In genomic region chr2:159456500-159457426, GRCh38 we compare ENCODE assay signal across 13 cellular contexts.
A peak's percentile ranks its signal among the peaks of the same experiment; 100 is the strongest.
DNase-seq lines count a peak whose midpoint lies in the region; ATAC-seq and FAIRE-seq lines count a peak whose summit lies in the region.
"Had no signal": no experiment of that assay in that cellular context is flagged by ENCODE, and none has a peak within 500 bp of the region (broad histone marks: within the 10 kb centered on the region; RNA-seq: fewer than 3 reads in every experiment).

No MANE protein-coding gene starts in this region.

- H3K4me3 Mint-ChIP-seq in activated naive CD4-positive, alpha-beta T cell treated with anti-CD3 and anti-CD28 coated beads, Interleukin-2, amount 10 ng/mL, durations not matched to agents 7 days and 5 days = no peak overlapping the region
- H3K4me3 Mint-ChIP-seq: neural crest cell; stimulated activated memory B cell treated with anti-CD40 and anti-IgM and Interleukin-4, amounts not matched to agents 10 μg/mL and 1 μg/mL and 100 μg/mL, for 72 hours had no signal

- H3K27ac Mint-ChIP-seq in activated naive CD4-positive, alpha-beta T cell treated with anti-CD3 and anti-CD28 coated beads, Interleukin-2, amount 10 ng/mL, durations not matched to agents 7 days and 5 days = peak overlapping the region; percentile 28
- H3K27ac Mint-ChIP-seq: stimulated activated memory B cell treated with anti-CD40 and anti-IgM and Interleukin-4, amounts not matched to agents 10 μg/mL and 1 μg/mL and 100 μg/mL, for 72 hours had no signal

- peaks cover 1% of the 10 kb centered on the region for H3K9me3 Mint-ChIP-seq in activated naive CD4-positive, alpha-beta T cell treated with anti-CD3 and anti-CD28 coated beads, Interleukin-2, amount 10 ng/mL, durations not matched to agents 7 days and 5 days
- H3K9me3 Mint-ChIP-seq: neural crest cell; stimulated activated memory B cell treated with anti-CD40 and anti-IgM and Interleukin-4, amounts not matched to agents 10 μg/mL and 1 μg/mL and 100 μg/mL, for 72 hours had no signal

- no peak overlapping the region for H3K4me3 ChIP-seq in small intestine (ENCODE audit: low read depth in 1 of 2, low read length in 2 of 2)

- peak; percentile 60 for ATAC-seq in HG02870 (IDR thresholded peaks at IDR 0.05; ENCODE audit: unreplicated experiment)
- ATAC-seq: stimulated activated memory B cell treated with anti-CD40 and anti-IgM and Interleukin-4, amounts not matched to agents 10 μg/mL and 1 μg/mL and 100 μg/mL, for 72 hours had no signal

- no peaks in the 10 kb centered on the region for H3K4me1 ChIP-seq in small intestine (ENCODE audit: control insufficient read depth in 2 of 2, insufficient read depth in 1 of 2, low read depth in 1 of 2, low read length in 1 of 2)

- no peak for DNase-seq in activated naive CD4-positive, alpha-beta T cell treated with anti-CD3 and anti-CD28 coated beads, Interleukin-2, amount 10 ng/mL, durations not matched to agents 7 days and 5 days
- DNase-seq in activated naive CD4-positive, alpha-beta T cell treated with anti-CD3 and anti-CD28 coated beads, Interleukin-2, amount 50 U/mL, for 16 hours = no peak
- DNase-seq in amniotic stem cell (lab: John Stamatoyannopoulos, UW) (peak; percentile 14), small intestine (no peak), activated T-cell treated with anti-CD3 and anti-CD28 coated beads for 4 hours (no peak), NCI-H2029 treated with DMSO at 0.1 percent for 48 hours (lab: John Stamatoyannopoulos, UW) (no peak), ureter (ENCODE audit: low spot score) (no peak)
- DNase-seq: activated T-cell treated with anti-CD3 and anti-CD28 coated beads, Interleukin-2, amount 50 U/mL, for 1 hour; NCI-H187 treated with DMSO at 0.1 percent for 48 hours; T-helper 9 cell had no signal

- CTCF ChIA-PET in activated naive CD4-positive, alpha-beta T cell treated with anti-CD3 and anti-CD28 coated beads, Interleukin-2, amount 10 ng/mL, durations not matched to agents 7 days and 5 days (lab: Charles Lee) = no interaction called here

- no peaks in the 10 kb centered on the region for H3K9me3 ChIP-seq in small intestine (ENCODE audit: control insufficient read depth, low read depth)

- H3K27me3 ChIP-seq in small intestine (ENCODE audit: control insufficient read depth in 2 of 2, insufficient read depth in 2 of 2, low read length in 2 of 2) = no peaks in the 10 kb centered on the region

- FAIRE-seq in small intestine (lab: Jason Lieb, UNC) = peak; percentile 78

- H3K4me1 Mint-ChIP-seq in activated naive CD4-positive, alpha-beta T cell treated with anti-CD3 and anti-CD28 coated beads, Interleukin-2, amount 10 ng/mL, durations not matched to agents 7 days and 5 days = peaks cover 31% of the 10 kb centered on the region

- H3K36me3 Mint-ChIP-seq in activated naive CD4-positive, alpha-beta T cell treated with anti-CD3 and anti-CD28 coated beads, Interleukin-2, amount 10 ng/mL, durations not matched to agents 7 days and 5 days = no peaks in the 10 kb centered on the region

- no peaks in the 10 kb centered on the region for H3K27me3 Mint-ChIP-seq in activated naive CD4-positive, alpha-beta T cell treated with anti-CD3 and anti-CD28 coated beads, Interleukin-2, amount 10 ng/mL, durations not matched to agents 7 days and 5 days
- H3K27me3 Mint-ChIP-seq: stimulated activated memory B cell treated with anti-CD40 and anti-IgM and Interleukin-4, amounts not matched to agents 10 μg/mL and 1 μg/mL and 100 μg/mL, for 72 hours had no signal

- no peak overlapping the region for H3K27ac ChIP-seq in small intestine (ENCODE audit: low read depth in 1 of 2, low read length in 1 of 2)

- no peaks in the 10 kb centered on the region for H3K36me3 ChIP-seq in small intestine (ENCODE audit: control insufficient read depth in 2 of 2, insufficient read depth in 2 of 2, low read length in 2 of 2)

- WGBS in small intestine, 3 donors = 48 to 78% (median 64%) methylated on average over 5 of the region's 5 CpGs
